ENCODE assay signal across 8 cellular contexts in the genomic region with DNA sequence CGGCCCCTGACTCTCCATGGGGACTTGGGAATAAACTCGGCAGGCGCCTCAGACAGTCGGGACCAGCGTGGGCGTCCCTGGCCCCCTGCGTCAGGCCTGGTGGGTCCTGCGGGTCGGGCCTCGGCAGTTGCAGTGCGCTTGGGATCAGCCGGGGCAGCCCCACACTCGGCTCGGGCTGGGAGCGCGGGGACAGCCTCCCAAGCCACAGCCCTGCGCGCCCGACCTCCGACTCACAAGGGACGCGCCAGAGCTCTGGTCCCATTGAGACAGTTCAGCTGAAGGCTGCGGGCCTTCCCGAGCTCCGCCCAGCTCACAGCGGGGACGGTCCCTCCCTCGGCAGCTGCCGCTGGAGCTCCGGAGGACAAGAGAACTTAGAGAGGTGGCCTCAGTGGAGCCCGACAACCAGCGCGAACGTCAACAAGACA. TPM values are rescaled to one million over a fixed set of nuclear protein-coding genes. Genes with fewer than 3 reads are reported as not detected.
DNase-seq lines count a peak whose midpoint lies in the region; ATAC-seq and TF ChIP-seq lines count a peak whose summit lies in the region.

No MANE protein-coding gene starts in this region.

- H3K4me3 ChIP-seq in AG10803 (ENCODE audit: low read length) = peak overlapping the region; percentile 46
- H3K4me3 ChIP-seq in HFF-Myc (replicated peaks; ENCODE audit: low read depth, low read length) = peak overlapping the region; percentile 21; the same call in 1 of the 2 replicates
- no peak overlapping the region for H3K4me3 ChIP-seq in neuronal stem cell (ENCODE audit: low read length in 2 of 2)

- H3K36me3 ChIP-seq in neuronal stem cell (replicated peaks in 1 of 2; ENCODE audit: control insufficient read depth in 2 of 2, insufficient read depth in 2 of 2, low read length in 2 of 2) = peaks cover 0 to 3% of the 10 kb centered on the region in 2 donors

- no peak overlapping the region for H4K91ac ChIP-seq in neuronal stem cell (ENCODE audit: low read depth, low read length, poor library complexity)

- H3K27ac ChIP-seq in neuronal stem cell (replicated peaks; ENCODE audit: low read length) = no peak overlapping the region

- no peak overlapping the region for H3K9ac ChIP-seq in neuronal stem cell (ENCODE audit: low read depth, low read length, poor library complexity)

- no peak overlapping the region for H2AFZ ChIP-seq in neuronal stem cell (ENCODE audit: low read length)

- TF ChIP-seq CTCF in AG10803 (conservative IDR thresholded peaks at IDR 0.05; ENCODE audit: low read length) = no peak
- no peak for TF ChIP-seq CTCF in HFF-Myc (IDR thresholded peaks at IDR 0.05; ENCODE audit: low read depth, low read length, missing control alignments)

- H2BK5ac ChIP-seq in neuronal stem cell (ENCODE audit: low read length) = no peak overlapping the region

- H3K9me3 ChIP-seq in neuronal stem cell (replicated peaks in 1 of 2; ENCODE audit: control insufficient read depth in 2 of 2, insufficient read depth in 1 of 2, low read depth in 1 of 2, low read length in 2 of 2) = peaks cover 28 to 31% of the 10 kb centered on the region in 2 donors

- H3K4me2 ChIP-seq in neuronal stem cell (ENCODE audit: insufficient read depth, low read length, poor library complexity, severe bottlenecking) = no peak overlapping the region

- H4K8ac ChIP-seq in neuronal stem cell (ENCODE audit: low read depth, low read length) = no peak overlapping the region

- in situ Hi-C loops in KBM-7 (cut with MboI; ENCODE audit: low pct_unique_long_range_greater_than_20kb, low sequenced_read_pairs) = no loop called here

- no peak overlapping the region for H3K23ac ChIP-seq in neuronal stem cell (ENCODE audit: low read depth, low read length, poor library complexity)

- no peaks in the 10 kb centered on the region for H3K4me1 ChIP-seq in neuronal stem cell (ENCODE audit: control insufficient read depth in 2 of 2, insufficient read depth in 1 of 2, low read depth in 1 of 2, low read length in 2 of 2)

- H2BK12ac ChIP-seq in neuronal stem cell (ENCODE audit: low read length) = no peak overlapping the region

- no CpG with 5 or more reads among the region's 34 CpGs for WGBS in neuronal stem cell (ENCODE audit: extremely low coverage in 2 of 2, insufficient read length in 2 of 2, insufficient replicate concordance in 1 of 2), 2 donors

- H3K4ac ChIP-seq in neuronal stem cell (ENCODE audit: low read length) = no peak overlapping the region

- no peak overlapping the region for H2BK120ac ChIP-seq in neuronal stem cell (ENCODE audit: low read depth, low read length)

- peaks cover 1% of the 10 kb centered on the region for H3K79me1 ChIP-seq in neuronal stem cell (ENCODE audit: low read depth, low read length)

- H2AK5ac ChIP-seq in neuronal stem cell (ENCODE audit: low read depth, low read length) = no peak overlapping the region

- no peak for DNase-seq in AG10803 (ENCODE audit: low read depth)
- DNase-seq in HFF-Myc (ENCODE audit: extremely low read depth, low read depth) = no peak
- peak; percentile 31 for DNase-seq in epidermal melanocyte (ENCODE audit: insufficient read length, low spot score)
- DNase-seq in neuronal stem cell (ENCODE audit: low spot score) = no peak
- no peak for DNase-seq in stimulated activated CD4-positive, alpha-beta T cell treated with anti-CD3 and anti-CD28 coated beads, Interleukin-4, amount 100 ng/mL, for 24 hours
- DNase-seq in KBM-7 = no peak
- no peak for DNase-seq in cerebellum (ENCODE audit: low spot score)

- no peak overlapping the region for H2BK15ac ChIP-seq in neuronal stem cell (ENCODE audit: low read length)

- no peak overlapping the region for H3K18ac ChIP-seq in neuronal stem cell (ENCODE audit: low read length)

- no peak for ATAC-seq in HG03442 (IDR thresholded peaks at IDR 0.05; ENCODE audit: unreplicated experiment)

- H3K14ac ChIP-seq in neuronal stem cell (ENCODE audit: low read length) = peak overlapping the region; percentile 43

- H3K27me3 ChIP-seq in neuronal stem cell (ENCODE audit: control insufficient read depth in 3 of 3, insufficient read depth in 3 of 3, low read depth in 1 of 3, low read length in 3 of 3) = no peaks in the 10 kb centered on the region

RNA-seq across cellular contexts. Expression of a gene that starts 45.7 kb away (rescaled TPM):
- 35.6 TPM for polyA plus RNA-seq in neuronal stem cell (2013, experiment 1 of 2)
- 38.9 TPM for polyA plus RNA-seq in neuronal stem cell (2013, experiment 2 of 2)
- total RNA-seq in cerebellum = 14.1 TPM

Comparison
In these comparisons a context has a peak if more than half of its experiments do, and no peak if none do; other contexts are left out.
1. H3K4me3 ChIP-seq: peak in AG10803 (single experiment) and HFF-Myc (single experiment); none in neuronal stem cell (0 of 2).